Comparison of ENCODE assay signal across 10 cellular contexts in the genomic region with DNA sequence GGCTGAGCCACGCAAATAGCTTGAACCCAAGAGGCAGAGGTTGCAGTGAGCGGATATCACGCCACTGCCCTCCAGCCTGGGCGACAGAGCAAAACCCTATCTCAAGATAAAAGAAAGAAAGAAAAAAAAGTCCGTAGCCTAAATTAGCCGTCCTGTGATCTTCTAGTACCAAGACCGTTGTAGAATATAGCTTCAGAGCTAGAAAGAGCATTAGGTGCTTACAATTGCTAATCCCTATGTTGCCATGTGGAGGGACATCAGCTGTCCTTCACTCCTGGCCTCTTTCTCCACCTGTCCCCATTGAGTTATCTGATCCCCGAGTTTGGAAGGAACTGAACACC. TPM values are rescaled to one million over a fixed set of nuclear protein-coding genes. Genes with fewer than 3 reads are reported as not detected.
DNase-seq lines count a peak whose midpoint lies in the region; ATAC-seq and TF ChIP-seq lines count a peak whose summit lies in the region.
"Had no signal": no experiment of that assay in that cellular context is flagged by ENCODE, and none has a peak within 500 bp of the region (broad histone marks: within the 10 kb centered on the region; RNA-seq: fewer than 3 reads in every experiment).

No MANE protein-coding gene starts in this region.

- H3K27ac Mint-ChIP-seq in activated naive CD8-positive, alpha-beta T cell: no peak overlapping the region
- H3K27ac Mint-ChIP-seq in nephron progenitor cell: no peak overlapping the region

- H3K36me3 ChIP-seq in DND-41 (ENCODE audit: insufficient read depth, low read length) (peaks cover 42% of the 10 kb centered on the region), KOPT-K1 (ENCODE audit: insufficient read depth, low read length) (peaks cover 36% of the 10 kb centered on the region), spleen (no peaks in the 10 kb centered on the region)

- peaks cover 8% of the 10 kb centered on the region for H4K20me1 ChIP-seq in DND-41 (ENCODE audit: insufficient read depth, low read length)

- H3K9ac ChIP-seq in DND-41 (ENCODE audit: low read depth, low read length): peak overlapping the region; percentile 94

- H2AFZ ChIP-seq in DND-41 (ENCODE audit: low read depth, low read length): no peak overlapping the region

- H3K9me3 ChIP-seq in DND-41 (ENCODE audit: insufficient read depth, low read length, severe bottlenecking) (no peaks in the 10 kb centered on the region), KOPT-K1 (ENCODE audit: insufficient read depth, low read length, poor library complexity, severe bottlenecking) (no peaks in the 10 kb centered on the region), spleen (no peaks in the 10 kb centered on the region)

- peaks cover 13% of the 10 kb centered on the region for H3K4me1 Mint-ChIP-seq in activated naive CD8-positive, alpha-beta T cell (ENCODE audit: low read depth)
- H3K4me1 Mint-ChIP-seq in nephron progenitor cell: peaks cover 23% of the 10 kb centered on the region

- no peak for DNase-seq in DND-41
- no peak for DNase-seq in nephron progenitor cell
- DNase-seq in iPS-NIHi7 (ENCODE audit: extremely low spot score): no peak
- DNase-seq in spleen: no peak
- DNase-seq in putamen (ENCODE audit: low spot score): no peak
- DNase-seq: NCI-H774 had no signal

- H3K4me1 ChIP-seq in DND-41 (ENCODE audit: insufficient read depth, low read length) (peaks cover 35% of the 10 kb centered on the region), spleen (peaks cover 4 to 31% (median 19%) of the 10 kb centered on the region in 6 donors)

- H3K9me3 Mint-ChIP-seq in activated naive CD8-positive, alpha-beta T cell (ENCODE audit: low read depth): no peaks in the 10 kb centered on the region
- peaks cover 40% of the 10 kb centered on the region for H3K9me3 Mint-ChIP-seq in nephron progenitor cell
- H3K9me3 Mint-ChIP-seq: stimulated activated naive B cell treated with anti-CD40 and anti-IgM and Interleukin-4, amounts not matched to agents 10 μg/mL and 1 μg/mL and 100 μg/mL, for 72 hours had no signal

- H3K4me2 ChIP-seq in DND-41 (ENCODE audit: insufficient read depth, low read length): peak overlapping the region; percentile 95

- H3K4me3 ChIP-seq in DND-41 (ENCODE audit: low read depth in 1 of 2, low read length in 2 of 2): peak overlapping the region; percentile 92 to 99; a peak in 3 of 4 replicates
- H3K4me3 ChIP-seq in spleen: peak overlapping the region in 3 of 8 donors; percentile 67 to 82 (median 68)

- intact Hi-C loops in spleen (cut with DNase I; ENCODE audit: low total_unique reads): no loop called here

- H3K27ac ChIP-seq in DND-41 (ENCODE audit: low read length) (peak overlapping the region; percentile 85), KOPT-K1 (ENCODE audit: low read depth, low read length, poor library complexity, severe bottlenecking) (peak overlapping the region; percentile 85), spleen (no peak overlapping the region)
- H3K27ac ChIP-seq: coronary artery had no signal

- no peaks in the 10 kb centered on the region for H3K27me3 ChIP-seq in DND-41 (ENCODE audit: insufficient read depth, low read length, poor library complexity)
- H3K27me3 ChIP-seq in spleen (replicated peaks in 1 of 7): no peaks in the 10 kb centered on the region

- no peak for TF ChIP-seq CTCF in DND-41 (IDR thresholded peaks at IDR 0.05; ENCODE audit: borderline replicate concordance, extremely low read depth, low read length, poor library complexity, severe bottlenecking)
- TF ChIP-seq CTCF in nephron progenitor cell (IDR thresholded peaks at IDR 0.05): no peak
- no peak for TF ChIP-seq CTCF in spleen (IDR thresholded peaks at IDR 0.05 in 8 of 11, conservative IDR thresholded peaks at IDR 0.05 in 3 of 11)

- H3K4me3 Mint-ChIP-seq in activated naive CD8-positive, alpha-beta T cell: peak overlapping the region; percentile 53
- peak overlapping the region; percentile 84 for H3K4me3 Mint-ChIP-seq in nephron progenitor cell

- TF ChIP-seq POLR2A in spleen (IDR thresholded peaks at IDR 0.05): no peak

- H3K79me2 ChIP-seq in DND-41 (ENCODE audit: insufficient read depth, low read length): peaks cover 55% of the 10 kb centered on the region

- no peaks in the 10 kb centered on the region for H3K27me3 Mint-ChIP-seq in activated naive CD8-positive, alpha-beta T cell
- peaks cover 14% of the 10 kb centered on the region for H3K27me3 Mint-ChIP-seq in nephron progenitor cell (ENCODE audit: low read depth, poor library complexity)
- H3K27me3 Mint-ChIP-seq: stimulated activated naive B cell treated with anti-CD40 and anti-IgM and Interleukin-4, amounts not matched to agents 10 μg/mL and 1 μg/mL and 100 μg/mL, for 72 hours had no signal

- WGBS in spleen, 5 donors: 70 to 82% (median 73%) methylated on average over 8 of the region's 8 CpGs

- H3K36me3 Mint-ChIP-seq in activated naive CD8-positive, alpha-beta T cell: peaks cover 5% of the 10 kb centered on the region
- peaks cover 33% of the 10 kb centered on the region for H3K36me3 Mint-ChIP-seq in nephron progenitor cell (ENCODE audit: low read depth)

- no peak for ATAC-seq in DND-41 (ENCODE audit: insufficient read depth, low read depth)

RNA-seq across cellular contexts. Expression of gene CDKN3, which starts 1.2 kb away (rescaled TPM):
- total RNA-seq in spleen: 10 to 100 TPM in 1 of 7 donors, 1 to 10 TPM in 6; 1.7 to 13.8 (median 5.4) TPM
- polyA plus RNA-seq in spleen: 10 to 100 TPM in 1 of 3 donors, 1 to 10 TPM in 2; 3.8 to 21.3 (median 5.0) TPM

RNA-seq across cellular contexts. Expression of gene CNIH1, which starts 43.2 kb away (rescaled TPM):
- total RNA-seq in spleen: 100 to 1,000 TPM in 1 of 7 donors, 10 to 100 TPM in 6; 40.7 to 105 (median 48.1) TPM
- polyA plus RNA-seq in spleen: 10 to 100 TPM; 35.0 to 65.8 (median 43.7) TPM

Comparison
In these comparisons a context has a peak if more than half of its experiments do, and no peak if none do; other contexts are left out.
1. H3K27ac ChIP-seq: peak in DND-41 (single experiment) and KOPT-K1 (single experiment); none in spleen (0 of 8).